Comparison of ENCODE assay signal across 1 cellular context in the genomic region with DNA sequence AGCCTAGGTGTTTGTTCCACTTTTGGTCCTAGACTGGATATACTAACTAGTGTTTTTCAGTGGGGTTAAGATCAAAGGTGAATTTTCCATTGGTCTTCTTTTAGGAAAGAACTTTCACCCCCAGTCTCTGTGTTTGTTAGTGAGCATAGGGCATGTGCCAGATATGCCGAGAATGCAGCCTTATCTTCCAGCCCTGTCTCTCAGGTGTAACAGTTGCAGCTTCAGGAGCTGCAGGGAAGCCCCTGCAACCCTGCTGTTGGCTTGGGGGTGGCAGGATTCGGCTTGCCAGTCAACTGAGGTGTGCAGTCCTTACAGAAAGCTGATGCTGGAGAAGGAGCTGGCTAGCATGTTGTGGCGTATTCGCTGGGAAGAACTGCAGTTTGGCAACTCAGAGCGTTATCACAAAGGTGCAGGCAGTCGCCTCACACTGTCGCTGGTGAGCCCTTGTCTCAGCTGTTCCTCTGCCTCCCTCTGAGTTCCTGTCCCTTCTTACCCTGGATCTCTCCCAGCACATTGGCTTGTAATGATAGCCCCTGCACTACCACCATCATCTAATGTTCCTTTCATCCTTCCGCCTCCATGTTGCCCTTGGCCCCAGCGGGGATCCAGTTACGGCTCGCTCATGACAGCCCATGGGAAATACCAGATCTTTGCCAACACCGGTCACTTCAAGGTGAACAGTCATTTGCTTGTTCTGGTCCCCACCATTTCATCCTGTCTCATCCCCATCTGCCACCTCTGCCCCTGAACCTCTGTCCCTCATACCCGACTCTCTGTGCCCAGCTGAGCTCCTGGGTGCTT.
TF ChIP-seq lines count a peak whose summit lies in the region.

No MANE protein-coding gene starts in this region.

TF ChIP-seq in HepG2, 621 proteins besides CTCF, POLR2A, EP300 and RAD21 (continued from another document and continues in another):
- TF ChIP-seq, protein P1, sequence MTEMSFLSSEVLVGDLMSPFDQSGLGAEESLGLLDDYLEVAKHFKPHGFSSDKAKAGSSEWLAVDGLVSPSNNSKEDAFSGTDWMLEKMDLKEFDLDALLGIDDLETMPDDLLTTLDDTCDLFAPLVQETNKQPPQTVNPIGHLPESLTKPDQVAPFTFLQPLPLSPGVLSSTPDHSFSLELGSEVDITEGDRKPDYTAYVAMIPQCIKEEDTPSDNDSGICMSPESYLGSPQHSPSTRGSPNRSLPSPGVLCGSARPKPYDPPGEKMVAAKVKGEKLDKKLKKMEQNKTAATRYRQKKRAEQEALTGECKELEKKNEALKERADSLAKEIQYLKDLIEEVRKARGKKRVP (CRISPR knock-in tag; IDR thresholded peaks at IDR 0.05), result no peak
- TF ChIP-seq ZNF550 (CRISPR knock-in tag; IDR thresholded peaks at IDR 0.05; ENCODE audit: borderline replicate concordance) (no peak), EEA1 (CRISPR knock-in tag; IDR thresholded peaks at IDR 0.05; ENCODE audit: borderline replicate concordance) (no peak), ZNF430 (CRISPR knock-in tag; IDR thresholded peaks at IDR 0.05) (0 out of 2 replicates have a peak, but pooled peaks have one; percentile 21), MAFG (CRISPR knock-in tag; IDR thresholded peaks at IDR 0.05) (no peak), HNF4A (CRISPR knock-in tag; IDR thresholded peaks at IDR 0.05) (peak; percentile 70), RORA (CRISPR knock-in tag; IDR thresholded peaks at IDR 0.05) (no peak), CEBPG (CRISPR knock-in tag; IDR thresholded peaks at IDR 0.05) (0 out of 2 replicates have a peak, but pooled peaks have one; percentile 17), ZNF556 (CRISPR knock-in tag; IDR thresholded peaks at IDR 0.05; ENCODE audit: borderline replicate concordance) (peak; percentile 28; the same call in 1 of the 2 replicates), ZNF296 (CRISPR knock-in tag; conservative IDR thresholded peaks at IDR 0.05) (no peak), ZBTB38 (CRISPR knock-in tag; IDR thresholded peaks at IDR 0.05) (peak; percentile 41; the same call in 1 of the 2 replicates), ZNF768 (CRISPR knock-in tag; IDR thresholded peaks at IDR 0.05) (no peak), MEF2D (CRISPR knock-in tag; IDR thresholded peaks at IDR 0.05) (0 out of 2 replicates have a peak, but pooled peaks have one; percentile 6), NR2F6 (IDR thresholded peaks at IDR 0.05) (no peak), NR2F6 (CRISPR knock-in tag; IDR thresholded peaks at IDR 0.05) (peak; percentile 58), BCL6 (CRISPR knock-in tag; IDR thresholded peaks at IDR 0.05) (peak; percentile 49), HES4 (CRISPR knock-in tag; IDR thresholded peaks at IDR 0.05; ENCODE audit: borderline replicate concordance) (0 out of 2 replicates have a peak, but pooled peaks have one; percentile 24), ZNF224 (CRISPR knock-in tag; IDR thresholded peaks at IDR 0.05) (no peak), U2AF1 (optimal IDR thresholded peaks at IDR 0.05; ENCODE audit: low read depth, low read length) (no peak)
- TF ChIP-seq, protein P2, sequence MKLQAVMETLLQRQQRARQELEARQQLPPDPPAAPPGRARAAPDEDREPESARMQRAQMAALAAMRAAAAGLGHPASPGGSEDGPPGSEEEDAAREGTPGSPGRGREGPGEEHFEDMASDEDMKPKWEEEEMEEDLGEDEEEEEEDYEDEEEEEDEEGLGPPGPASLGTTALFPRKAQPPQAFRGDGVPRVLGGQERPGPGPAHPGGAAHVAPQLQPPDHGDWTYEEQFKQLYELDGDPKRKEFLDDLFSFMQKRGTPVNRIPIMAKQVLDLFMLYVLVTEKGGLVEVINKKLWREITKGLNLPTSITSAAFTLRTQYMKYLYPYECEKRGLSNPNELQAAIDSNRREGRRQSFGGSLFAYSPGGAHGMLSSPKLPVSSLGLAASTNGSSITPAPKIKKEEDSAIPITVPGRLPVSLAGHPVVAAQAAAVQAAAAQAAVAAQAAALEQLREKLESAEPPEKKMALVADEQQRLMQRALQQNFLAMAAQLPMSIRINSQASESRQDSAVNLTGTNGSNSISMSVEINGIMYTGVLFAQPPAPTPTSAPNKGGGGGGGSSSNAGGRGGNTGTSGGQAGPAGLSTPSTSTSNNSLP (IDR thresholded peaks at IDR 0.05; ENCODE audit: low read depth, low read length), result no peak
- TF ChIP-seq, protein P3, sequence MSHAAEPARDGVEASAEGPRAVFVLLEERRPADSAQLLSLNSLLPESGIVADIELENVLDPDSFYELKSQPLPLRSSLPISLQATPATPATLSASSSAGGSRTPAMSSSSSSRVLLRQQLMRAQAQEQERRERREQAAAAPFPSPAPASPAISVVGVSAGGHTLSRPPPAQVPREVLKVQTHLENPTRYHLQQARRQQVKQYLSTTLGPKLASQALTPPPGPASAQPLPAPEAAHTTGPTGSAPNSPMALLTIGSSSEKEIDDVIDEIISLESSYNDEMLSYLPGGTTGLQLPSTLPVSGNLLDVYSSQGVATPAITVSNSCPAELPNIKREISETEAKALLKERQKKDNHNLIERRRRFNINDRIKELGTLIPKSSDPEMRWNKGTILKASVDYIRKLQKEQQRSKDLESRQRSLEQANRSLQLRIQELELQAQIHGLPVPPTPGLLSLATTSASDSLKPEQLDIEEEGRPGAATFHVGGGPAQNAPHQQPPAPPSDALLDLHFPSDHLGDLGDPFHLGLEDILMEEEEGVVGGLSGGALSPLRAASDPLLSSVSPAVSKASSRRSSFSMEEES (CRISPR knock-in tag; IDR thresholded peaks at IDR 0.05), result no peak
- TF ChIP-seq, protein P4, sequence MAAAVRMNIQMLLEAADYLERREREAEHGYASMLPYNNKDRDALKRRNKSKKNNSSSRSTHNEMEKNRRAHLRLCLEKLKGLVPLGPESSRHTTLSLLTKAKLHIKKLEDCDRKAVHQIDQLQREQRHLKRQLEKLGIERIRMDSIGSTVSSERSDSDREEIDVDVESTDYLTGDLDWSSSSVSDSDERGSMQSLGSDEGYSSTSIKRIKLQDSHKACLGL (CRISPR knock-in tag; IDR thresholded peaks at IDR 0.05), result 0 out of 2 replicates have a peak, but pooled peaks have one; percentile 38
- TF ChIP-seq, protein P5, sequence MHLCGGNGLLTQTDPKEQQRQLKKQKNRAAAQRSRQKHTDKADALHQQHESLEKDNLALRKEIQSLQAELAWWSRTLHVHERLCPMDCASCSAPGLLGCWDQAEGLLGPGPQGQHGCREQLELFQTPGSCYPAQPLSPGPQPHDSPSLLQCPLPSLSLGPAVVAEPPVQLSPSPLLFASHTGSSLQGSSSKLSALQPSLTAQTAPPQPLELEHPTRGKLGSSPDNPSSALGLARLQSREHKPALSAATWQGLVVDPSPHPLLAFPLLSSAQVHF (CRISPR knock-in tag; IDR thresholded peaks at IDR 0.05), result no peak
- TF ChIP-seq, protein P6, sequence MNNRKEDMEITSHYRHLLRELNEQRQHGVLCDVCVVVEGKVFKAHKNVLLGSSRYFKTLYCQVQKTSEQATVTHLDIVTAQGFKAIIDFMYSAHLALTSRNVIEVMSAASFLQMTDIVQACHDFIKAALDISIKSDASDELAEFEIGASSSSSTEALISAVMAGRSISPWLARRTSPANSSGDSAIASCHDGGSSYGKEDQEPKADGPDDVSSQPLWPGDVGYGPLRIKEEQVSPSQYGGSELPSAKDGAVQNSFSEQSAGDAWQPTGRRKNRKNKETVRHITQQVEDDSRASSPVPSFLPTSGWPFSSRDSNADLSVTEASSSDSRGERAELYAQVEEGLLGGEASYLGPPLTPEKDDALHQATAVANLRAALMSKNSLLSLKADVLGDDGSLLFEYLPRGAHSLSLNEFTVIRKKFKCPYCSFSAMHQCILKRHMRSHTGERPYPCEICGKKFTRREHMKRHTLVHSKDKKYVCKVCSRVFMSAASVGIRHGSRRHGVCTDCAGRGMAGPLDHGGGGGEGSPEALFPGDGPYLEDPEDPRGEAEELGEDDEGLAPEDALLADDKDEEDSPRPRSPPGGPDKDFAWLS (CRISPR knock-in tag; IDR thresholded peaks at IDR 0.05; ENCODE audit: borderline replicate concordance), result no peak
- TF ChIP-seq, protein P7, sequence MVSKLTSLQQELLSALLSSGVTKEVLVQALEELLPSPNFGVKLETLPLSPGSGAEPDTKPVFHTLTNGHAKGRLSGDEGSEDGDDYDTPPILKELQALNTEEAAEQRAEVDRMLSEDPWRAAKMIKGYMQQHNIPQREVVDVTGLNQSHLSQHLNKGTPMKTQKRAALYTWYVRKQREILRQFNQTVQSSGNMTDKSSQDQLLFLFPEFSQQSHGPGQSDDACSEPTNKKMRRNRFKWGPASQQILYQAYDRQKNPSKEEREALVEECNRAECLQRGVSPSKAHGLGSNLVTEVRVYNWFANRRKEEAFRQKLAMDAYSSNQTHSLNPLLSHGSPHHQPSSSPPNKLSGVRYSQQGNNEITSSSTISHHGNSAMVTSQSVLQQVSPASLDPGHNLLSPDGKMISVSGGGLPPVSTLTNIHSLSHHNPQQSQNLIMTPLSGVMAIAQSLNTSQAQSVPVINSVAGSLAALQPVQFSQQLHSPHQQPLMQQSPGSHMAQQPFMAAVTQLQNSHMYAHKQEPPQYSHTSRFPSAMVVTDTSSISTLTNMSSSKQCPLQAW (CRISPR knock-in tag; IDR thresholded peaks at IDR 0.05), result no peak
- TF ChIP-seq, protein P8, sequence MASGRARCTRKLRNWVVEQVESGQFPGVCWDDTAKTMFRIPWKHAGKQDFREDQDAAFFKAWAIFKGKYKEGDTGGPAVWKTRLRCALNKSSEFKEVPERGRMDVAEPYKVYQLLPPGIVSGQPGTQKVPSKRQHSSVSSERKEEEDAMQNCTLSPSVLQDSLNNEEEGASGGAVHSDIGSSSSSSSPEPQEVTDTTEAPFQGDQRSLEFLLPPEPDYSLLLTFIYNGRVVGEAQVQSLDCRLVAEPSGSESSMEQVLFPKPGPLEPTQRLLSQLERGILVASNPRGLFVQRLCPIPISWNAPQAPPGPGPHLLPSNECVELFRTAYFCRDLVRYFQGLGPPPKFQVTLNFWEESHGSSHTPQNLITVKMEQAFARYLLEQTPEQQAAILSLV (CRISPR knock-in tag; IDR thresholded peaks at IDR 0.05; ENCODE audit: borderline replicate concordance), result no peak
- TF ChIP-seq, protein P9, sequence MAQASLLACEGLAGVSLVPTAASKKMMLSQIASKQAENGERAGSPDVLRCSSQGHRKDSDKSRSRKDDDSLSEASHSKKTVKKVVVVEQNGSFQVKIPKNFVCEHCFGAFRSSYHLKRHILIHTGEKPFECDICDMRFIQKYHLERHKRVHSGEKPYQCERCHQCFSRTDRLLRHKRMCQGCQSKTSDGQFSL (CRISPR knock-in tag; IDR thresholded peaks at IDR 0.05), result no peak
- TF ChIP-seq, protein P10, sequence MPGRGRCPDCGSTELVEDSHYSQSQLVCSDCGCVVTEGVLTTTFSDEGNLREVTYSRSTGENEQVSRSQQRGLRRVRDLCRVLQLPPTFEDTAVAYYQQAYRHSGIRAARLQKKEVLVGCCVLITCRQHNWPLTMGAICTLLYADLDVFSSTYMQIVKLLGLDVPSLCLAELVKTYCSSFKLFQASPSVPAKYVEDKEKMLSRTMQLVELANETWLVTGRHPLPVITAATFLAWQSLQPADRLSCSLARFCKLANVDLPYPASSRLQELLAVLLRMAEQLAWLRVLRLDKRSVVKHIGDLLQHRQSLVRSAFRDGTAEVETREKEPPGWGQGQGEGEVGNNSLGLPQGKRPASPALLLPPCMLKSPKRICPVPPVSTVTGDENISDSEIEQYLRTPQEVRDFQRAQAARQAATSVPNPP (CRISPR knock-in tag; IDR thresholded peaks at IDR 0.05), result no peak
- TF ChIP-seq, protein P11, sequence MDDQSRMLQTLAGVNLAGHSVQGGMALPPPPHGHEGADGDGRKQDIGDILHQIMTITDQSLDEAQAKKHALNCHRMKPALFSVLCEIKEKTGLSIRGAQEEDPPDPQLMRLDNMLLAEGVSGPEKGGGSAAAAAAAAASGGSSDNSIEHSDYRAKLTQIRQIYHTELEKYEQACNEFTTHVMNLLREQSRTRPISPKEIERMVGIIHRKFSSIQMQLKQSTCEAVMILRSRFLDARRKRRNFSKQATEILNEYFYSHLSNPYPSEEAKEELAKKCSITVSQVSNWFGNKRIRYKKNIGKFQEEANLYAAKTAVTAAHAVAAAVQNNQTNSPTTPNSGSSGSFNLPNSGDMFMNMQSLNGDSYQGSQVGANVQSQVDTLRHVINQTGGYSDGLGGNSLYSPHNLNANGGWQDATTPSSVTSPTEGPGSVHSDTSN (CRISPR knock-in tag; IDR thresholded peaks at IDR 0.05; ENCODE audit: borderline replicate concordance), result no peak
- TF ChIP-seq, protein P12, sequence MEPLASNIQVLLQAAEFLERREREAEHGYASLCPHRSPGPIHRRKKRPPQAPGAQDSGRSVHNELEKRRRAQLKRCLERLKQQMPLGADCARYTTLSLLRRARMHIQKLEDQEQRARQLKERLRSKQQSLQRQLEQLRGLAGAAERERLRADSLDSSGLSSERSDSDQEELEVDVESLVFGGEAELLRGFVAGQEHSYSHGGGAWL (CRISPR knock-in tag; IDR thresholded peaks at IDR 0.05), result no peak
- TF ChIP-seq, protein P13, sequence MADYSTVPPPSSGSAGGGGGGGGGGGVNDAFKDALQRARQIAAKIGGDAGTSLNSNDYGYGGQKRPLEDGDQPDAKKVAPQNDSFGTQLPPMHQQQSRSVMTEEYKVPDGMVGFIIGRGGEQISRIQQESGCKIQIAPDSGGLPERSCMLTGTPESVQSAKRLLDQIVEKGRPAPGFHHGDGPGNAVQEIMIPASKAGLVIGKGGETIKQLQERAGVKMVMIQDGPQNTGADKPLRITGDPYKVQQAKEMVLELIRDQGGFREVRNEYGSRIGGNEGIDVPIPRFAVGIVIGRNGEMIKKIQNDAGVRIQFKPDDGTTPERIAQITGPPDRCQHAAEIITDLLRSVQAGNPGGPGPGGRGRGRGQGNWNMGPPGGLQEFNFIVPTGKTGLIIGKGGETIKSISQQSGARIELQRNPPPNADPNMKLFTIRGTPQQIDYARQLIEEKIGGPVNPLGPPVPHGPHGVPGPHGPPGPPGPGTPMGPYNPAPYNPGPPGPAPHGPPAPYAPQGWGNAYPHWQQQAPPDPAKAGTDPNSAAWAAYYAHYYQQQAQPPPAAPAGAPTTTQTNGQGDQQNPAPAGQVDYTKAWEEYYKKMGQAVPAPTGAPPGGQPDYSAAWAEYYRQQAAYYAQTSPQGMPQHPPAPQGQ (CRISPR knock-in tag; IDR thresholded peaks at IDR 0.05; ENCODE audit: borderline replicate concordance), result no peak
